13 cellular contexts compared by ENCODE assay signal in the genomic region with DNA sequence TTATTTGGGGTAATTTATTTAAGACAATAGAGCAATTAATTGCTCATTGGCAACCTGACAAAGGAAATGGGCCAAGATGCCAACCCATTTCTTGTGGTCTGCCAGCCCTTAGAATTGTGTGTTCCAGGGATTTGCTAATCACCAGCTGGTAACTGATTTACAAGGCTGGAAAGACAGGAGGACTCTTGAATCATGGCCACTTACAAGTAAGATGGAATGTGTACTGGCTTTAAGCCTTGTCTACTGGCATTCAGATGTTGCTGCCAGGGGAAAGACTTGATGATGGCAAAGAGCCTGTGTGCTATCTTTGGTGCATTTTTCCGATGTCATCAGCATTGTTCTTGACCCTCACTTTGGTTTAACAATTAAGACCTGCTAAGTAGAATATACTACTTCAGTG.
DNase-seq lines count a peak whose midpoint lies in the region; ATAC-seq and TF ChIP-seq lines count a peak whose summit lies in the region.
"Had no signal": no experiment of that assay in that cellular context is flagged by ENCODE, and none has a peak within 500 bp of the region (broad histone marks: within the 10 kb centered on the region; RNA-seq: fewer than 3 reads in every experiment).

No MANE protein-coding gene starts in this region.

- no peak overlapping the region for H3K4me3 ChIP-seq in MG63
- no peak overlapping the region for H3K4me3 ChIP-seq in fibroblast of the aortic adventitia (ENCODE audit: low read depth, low read length)

- no peaks in the 10 kb centered on the region for H3K36me3 ChIP-seq in MG63

- POLR2A ChIA-PET in activated CD8-positive, alpha-beta T cell treated with anti-CD3 and anti-CD28 coated beads, Interleukin-2, amount 10 ng/mL, durations not matched to agents 7 days and 5 days (lab: Charles Lee): no interaction called here

- no peak overlapping the region for H3K4me3 Mint-ChIP-seq in activated CD8-positive, alpha-beta T cell treated with anti-CD3 and anti-CD28 coated beads, Interleukin-2, amount 10 ng/mL, durations not matched to agents 7 days and 5 days
- H3K4me3 Mint-ChIP-seq: activated naive CD8-positive, alpha-beta T cell treated with anti-CD3 and anti-CD28 coated beads for 36 hours had no signal

- H3K4me1 Mint-ChIP-seq in activated CD8-positive, alpha-beta T cell treated with anti-CD3 and anti-CD28 coated beads, Interleukin-2, amount 10 ng/mL, durations not matched to agents 7 days and 5 days (ENCODE audit: low read depth): no peaks in the 10 kb centered on the region
- H3K4me1 Mint-ChIP-seq: activated naive CD8-positive, alpha-beta T cell treated with anti-CD3 and anti-CD28 coated beads for 36 hours had no signal

- H3K36me3 Mint-ChIP-seq in activated CD8-positive, alpha-beta T cell treated with anti-CD3 and anti-CD28 coated beads, Interleukin-2, amount 10 ng/mL, durations not matched to agents 7 days and 5 days (ENCODE audit: low read depth): peaks cover 2% of the 10 kb centered on the region
- H3K36me3 Mint-ChIP-seq: activated naive CD8-positive, alpha-beta T cell treated with anti-CD3 and anti-CD28 coated beads for 36 hours had no signal

- H3K27ac Mint-ChIP-seq in activated CD8-positive, alpha-beta T cell treated with anti-CD3 and anti-CD28 coated beads, Interleukin-2, amount 10 ng/mL, durations not matched to agents 7 days and 5 days: no peak overlapping the region
- H3K27ac Mint-ChIP-seq: activated naive CD8-positive, alpha-beta T cell treated with anti-CD3 and anti-CD28 coated beads for 36 hours had no signal

- no peaks in the 10 kb centered on the region for H3K9me3 Mint-ChIP-seq in activated CD8-positive, alpha-beta T cell treated with anti-CD3 and anti-CD28 coated beads, Interleukin-2, amount 10 ng/mL, durations not matched to agents 7 days and 5 days (ENCODE audit: insufficient read depth)
- H3K9me3 Mint-ChIP-seq: activated naive CD8-positive, alpha-beta T cell treated with anti-CD3 and anti-CD28 coated beads for 36 hours had no signal

- no peak for ATAC-seq in GM21825 (IDR thresholded peaks at IDR 0.05; ENCODE audit: unreplicated experiment)
- no peak for ATAC-seq in activated CD8-positive, alpha-beta T cell treated with anti-CD3 and anti-CD28 coated beads, Interleukin-2, amount 10 ng/mL, durations not matched to agents 7 days and 5 days

- CTCF ChIA-PET in activated CD8-positive, alpha-beta T cell treated with anti-CD3 and anti-CD28 coated beads, Interleukin-2, amount 10 ng/mL, durations not matched to agents 7 days and 5 days (lab: Charles Lee): interaction anchor here (1.0 kb wide), 1 partner anchor 10 kb away, joined by 3 read pairs; no protein-coding TSS in a partner anchor

- TF ChIP-seq CTCF in fibroblast of the aortic adventitia (IDR thresholded peaks at IDR 0.05; ENCODE audit: insufficient read depth, low read length): no peak

- no peaks in the 10 kb centered on the region for H3K27me3 Mint-ChIP-seq in activated CD8-positive, alpha-beta T cell treated with anti-CD3 and anti-CD28 coated beads, Interleukin-2, amount 10 ng/mL, durations not matched to agents 7 days and 5 days (ENCODE audit: low read depth)
- H3K27me3 Mint-ChIP-seq: activated naive CD8-positive, alpha-beta T cell treated with anti-CD3 and anti-CD28 coated beads for 36 hours had no signal

- no peaks in the 10 kb centered on the region for H3K9me3 ChIP-seq in MG63

- no peaks in the 10 kb centered on the region for H3K27me3 ChIP-seq in MG63

- DNase-seq in EL (peak; percentile 12), MG63 (peak; percentile 42), fibroblast of the aortic adventitia (ENCODE audit: low read depth) (peak; percentile 83), pons (ENCODE audit: low spot score) (peak; percentile 9), NCI-H526 (lab: John Stamatoyannopoulos, UW) (no peak), GF-D8 (lab: John Stamatoyannopoulos, UW) (no peak)
- no peak for DNase-seq in activated CD8-positive, alpha-beta T cell treated with anti-CD3 and anti-CD28 coated beads, Interleukin-2, amount 10 ng/mL, durations not matched to agents 7 days and 5 days
- DNase-seq: activated naive CD8-positive, alpha-beta T cell treated with anti-CD3 and anti-CD28 coated beads for 36 hours; cortex of kidney; foreskin melanocyte; NCI-H2081 treated with DMSO at 0.1 percent for 48 hours; NK-92 treated with Interleukin-12 subunit alpha and Interleukin-12 subunit beta, amount 100 ng/mL, for 24 hours had no signal

Comparison
In these comparisons a context has a peak if more than half of its experiments do, and no peak if none do; other contexts are left out.
1. DNase-seq: peak in EL (single experiment), MG63 (single experiment), fibroblast of the aortic adventitia (single experiment) and pons (single experiment); none in NCI-H526 (0 of 2), GF-D8 (single experiment) and activated CD8-positive, alpha-beta T cell treated with anti-CD3 and anti-CD28 coated beads, Interleukin-2, amount 10 ng/mL, durations not matched to agents 7 days and 5 days (single experiment).